In the genomic region with DNA sequence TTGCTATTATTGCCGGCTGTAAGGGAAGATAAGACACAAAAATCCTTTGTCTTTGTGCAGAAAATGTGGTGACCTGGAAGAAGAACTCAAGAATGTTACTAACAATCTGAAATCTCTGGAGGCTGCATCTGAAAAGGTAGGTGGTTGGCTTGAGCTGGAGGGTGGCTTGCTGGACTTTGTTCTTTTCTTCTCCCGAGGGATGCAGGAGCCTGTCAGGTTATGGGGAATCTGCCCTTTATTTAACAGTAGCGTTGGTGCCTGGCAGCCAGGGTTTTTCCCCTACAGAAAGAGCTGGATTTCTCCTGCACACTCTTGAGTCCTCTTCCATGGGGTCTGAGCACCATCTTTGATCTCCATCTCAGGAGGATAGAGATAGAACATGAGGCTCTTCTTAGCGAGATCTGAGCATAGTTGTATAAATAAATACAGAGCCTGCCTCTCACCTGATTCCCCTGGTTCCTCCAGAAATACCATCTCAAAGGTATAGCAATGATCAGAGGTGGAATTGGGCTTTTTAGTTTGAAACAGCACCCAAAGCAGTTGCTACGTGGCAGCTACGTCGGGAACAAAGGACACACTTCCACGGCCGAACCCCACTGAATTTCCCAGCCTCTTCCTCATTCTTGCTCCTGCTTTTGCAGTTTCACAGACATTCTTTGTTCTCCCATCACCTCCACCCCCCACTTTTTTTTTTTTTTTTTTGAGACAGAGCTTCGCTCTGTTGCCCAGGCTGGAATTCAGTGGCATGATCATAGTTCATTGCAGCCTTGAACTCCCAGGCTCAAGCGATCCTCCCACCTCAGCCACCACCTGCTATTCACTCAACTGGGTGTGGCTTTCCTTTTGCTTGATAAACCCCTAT, we compare ENCODE assay signal across 1 cellular context.
TF ChIP-seq lines count a peak whose summit lies in the region.

No MANE protein-coding gene starts in this region.

TF ChIP-seq in HepG2, 621 proteins besides CTCF, POLR2A, EP300 and RAD21 (continued from another document):
- TF ChIP-seq ZNF441 (CRISPR knock-in tag; IDR thresholded peaks at IDR 0.05; ENCODE audit: borderline replicate concordance) (no peak), ZNF572 (CRISPR knock-in tag; IDR thresholded peaks at IDR 0.05) (no peak), MXD4 (CRISPR knock-in tag; IDR thresholded peaks at IDR 0.05) (no peak), PPARG (CRISPR knock-in tag; conservative IDR thresholded peaks at IDR 0.05) (0 out of 2 replicates have a peak, but pooled peaks have one; percentile 35), FOXJ3 (CRISPR knock-in tag; IDR thresholded peaks at IDR 0.05; ENCODE audit: borderline replicate concordance) (no peak), ZNF101 (CRISPR knock-in tag; IDR thresholded peaks at IDR 0.05; ENCODE audit: borderline replicate concordance, low read depth) (no peak), ZNF589 (CRISPR knock-in tag; conservative IDR thresholded peaks at IDR 0.05) (no peak), HOXA3 (CRISPR knock-in tag; IDR thresholded peaks at IDR 0.05) (peak; percentile 42; the same call in 1 of the 2 replicates), RBM39 (IDR thresholded peaks at IDR 0.05; ENCODE audit: low read depth, low read length, poor library complexity, severe bottlenecking) (no peak), TBX2 (CRISPR knock-in tag; IDR thresholded peaks at IDR 0.05; ENCODE audit: borderline replicate concordance) (no peak)
- TF ChIP-seq, protein P1, sequence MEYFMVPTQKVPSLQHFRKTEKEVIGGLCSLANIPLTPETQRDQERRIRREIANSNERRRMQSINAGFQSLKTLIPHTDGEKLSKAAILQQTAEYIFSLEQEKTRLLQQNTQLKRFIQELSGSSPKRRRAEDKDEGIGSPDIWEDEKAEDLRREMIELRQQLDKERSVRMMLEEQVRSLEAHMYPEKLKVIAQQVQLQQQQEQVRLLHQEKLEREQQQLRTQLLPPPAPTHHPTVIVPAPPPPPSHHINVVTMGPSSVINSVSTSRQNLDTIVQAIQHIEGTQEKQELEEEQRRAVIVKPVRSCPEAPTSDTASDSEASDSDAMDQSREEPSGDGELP (IDR thresholded peaks at IDR 0.05; ENCODE audit: borderline replicate concordance, low read depth), result no peak
